17 cellular contexts compared by ENCODE assay signal in genomic region chr17:10743316-10744009, GRCh38. TPM values are rescaled to one million over a fixed set of nuclear protein-coding genes. Genes with fewer than 3 reads are reported as not detected.
DNase-seq lines count a peak whose midpoint lies in the region; ATAC-seq and TF ChIP-seq lines count a peak whose summit lies in the region.
"Had no signal": no experiment of that assay in that cellular context is flagged by ENCODE, and none has a peak within 500 bp of the region (broad histone marks: within the 10 kb centered on the region; RNA-seq: fewer than 3 reads in every experiment).

No MANE protein-coding gene starts in this region.

- TF ChIP-seq EP300 in sigmoid colon (IDR thresholded peaks at IDR 0.05) = no peak

- H3K4me1 Mint-ChIP-seq in activated T-helper 17 cell treated with anti-CD3 and anti-CD28 coated beads, Interleukin-2, amount 50 U/mL, for 72 hours = peaks cover 6% of the 10 kb centered on the region
- H3K4me1 Mint-ChIP-seq: stimulated activated memory B cell treated with anti-CD40 and anti-IgM and Interleukin-4, amounts not matched to agents 10 μg/mL and 1 μg/mL and 100 μg/mL, for 72 hours had no signal

- TF ChIP-seq POLR2A in sigmoid colon (IDR thresholded peaks at IDR 0.05) = no peak

- DNase-seq in GM04504 (ENCODE audit: low read depth) = peak; percentile 55
- peak; percentile 34 to 56 for DNase-seq in cardiac fibroblast (ENCODE audit: low read depth in 2 of 2)
- DNase-seq in hepatic stellate cell (ENCODE audit: low spot score) = peak; percentile 24
- peak; percentile 49 for DNase-seq in sigmoid colon
- no peak for DNase-seq in central memory CD4-positive, alpha-beta T cell
- DNase-seq: activated CD4-positive, CD25-positive, alpha-beta regulatory T cell; activated CD8-positive, alpha-beta memory T cell treated with anti-CD3 and anti-CD28 coated beads, Interleukin-2, amount 50 U/mL, for 4 hours; activated naive CD8-positive, alpha-beta T cell treated with anti-CD3 and anti-CD28 coated beads, Interleukin-2, amount 10 ng/mL, durations not matched to agents 7 days and 5 days; EL; hippocampal formation; ovary; stimulated activated CD4-positive, alpha-beta T cell treated with anti-CD3 and anti-CD28 coated beads, Interleukin-2, amount 100 ng/mL, for 48 hours had no signal

- no peaks in the 10 kb centered on the region for H3K4me1 ChIP-seq in sigmoid colon

- 47 to 68% methylated on average over 8 of the region's 8 CpGs for WGBS in sigmoid colon, 2 donors

- no peaks in the 10 kb centered on the region for H3K9me3 ChIP-seq in sigmoid colon
- H3K9me3 ChIP-seq: ovary had no signal

- intact Hi-C loops in sigmoid colon (cut with DNase I) = loop anchor here (10.0 kb wide), 1 partner anchor 561 kb away; no protein-coding TSS in a partner anchor

- ATAC-seq in GM21786 (IDR thresholded peaks at IDR 0.05; ENCODE audit: unreplicated experiment) (no peak), HG02938 (IDR thresholded peaks at IDR 0.05; ENCODE audit: unreplicated experiment) (no peak)
- no peak for ATAC-seq in activated T-helper 17 cell treated with anti-CD3 and anti-CD28 coated beads, Interleukin-2, amount 50 U/mL, for 72 hours (replicated peaks)
- ATAC-seq: stimulated activated memory B cell treated with anti-CD40 and anti-IgM and Interleukin-4, amounts not matched to agents 10 μg/mL and 1 μg/mL and 100 μg/mL, for 72 hours had no signal

- peaks cover 5% of the 10 kb centered on the region for H3K27me3 Mint-ChIP-seq in activated T-helper 17 cell treated with anti-CD3 and anti-CD28 coated beads, Interleukin-2, amount 50 U/mL, for 72 hours
- H3K27me3 Mint-ChIP-seq: activated naive CD8-positive, alpha-beta T cell treated with anti-CD3 and anti-CD28 coated beads, Interleukin-2, amount 10 ng/mL, durations not matched to agents 7 days and 5 days had no signal

- TF ChIP-seq CTCF in cardiac fibroblast (IDR thresholded peaks at IDR 0.05; ENCODE audit: low read depth, low read length) = no peak
- TF ChIP-seq CTCF in sigmoid colon (IDR thresholded peaks at IDR 0.05) = no peak

- peak overlapping the region in 3 of 4 donors; percentile 12 to 55 (median 37) for H3K27ac ChIP-seq in sigmoid colon
- H3K27ac ChIP-seq: C4-2B, ovary had no signal

- H3K27me3 ChIP-seq in sigmoid colon = no peaks in the 10 kb centered on the region
- H3K27me3 ChIP-seq: ovary had no signal

- no peaks in the 10 kb centered on the region for H3K9me3 Mint-ChIP-seq in activated T-helper 17 cell treated with anti-CD3 and anti-CD28 coated beads, Interleukin-2, amount 50 U/mL, for 72 hours
- H3K9me3 Mint-ChIP-seq: activated naive CD8-positive, alpha-beta T cell treated with anti-CD3 and anti-CD28 coated beads, Interleukin-2, amount 10 ng/mL, durations not matched to agents 7 days and 5 days; stimulated activated memory B cell treated with anti-CD40 and anti-IgM and Interleukin-4, amounts not matched to agents 10 μg/mL and 1 μg/mL and 100 μg/mL, for 72 hours had no signal

- no peaks in the 10 kb centered on the region for H3K36me3 ChIP-seq in sigmoid colon
- H3K36me3 ChIP-seq: ovary had no signal

- no peak overlapping the region for H3K4me3 ChIP-seq in cardiac fibroblast (replicated peaks in 1 of 2; ENCODE audit: low read depth in 2 of 2, low read length in 2 of 2)
- no peak overlapping the region for H3K4me3 ChIP-seq in sigmoid colon
- H3K4me3 ChIP-seq: ovary had no signal

- no peak overlapping the region for H3K27ac Mint-ChIP-seq in activated T-helper 17 cell treated with anti-CD3 and anti-CD28 coated beads, Interleukin-2, amount 50 U/mL, for 72 hours
- H3K27ac Mint-ChIP-seq: activated naive CD8-positive, alpha-beta T cell treated with anti-CD3 and anti-CD28 coated beads, Interleukin-2, amount 10 ng/mL, durations not matched to agents 7 days and 5 days; stimulated activated memory B cell treated with anti-CD40 and anti-IgM and Interleukin-4, amounts not matched to agents 10 μg/mL and 1 μg/mL and 100 μg/mL, for 72 hours had no signal

- no peak overlapping the region for H3K4me3 Mint-ChIP-seq in activated T-helper 17 cell treated with anti-CD3 and anti-CD28 coated beads, Interleukin-2, amount 50 U/mL, for 72 hours
- H3K4me3 Mint-ChIP-seq: activated naive CD8-positive, alpha-beta T cell treated with anti-CD3 and anti-CD28 coated beads, Interleukin-2, amount 10 ng/mL, durations not matched to agents 7 days and 5 days; stimulated activated memory B cell treated with anti-CD40 and anti-IgM and Interleukin-4, amounts not matched to agents 10 μg/mL and 1 μg/mL and 100 μg/mL, for 72 hours had no signal

- no peaks in the 10 kb centered on the region for H3K36me3 Mint-ChIP-seq in activated T-helper 17 cell treated with anti-CD3 and anti-CD28 coated beads, Interleukin-2, amount 50 U/mL, for 72 hours (ENCODE audit: low read depth)
- H3K36me3 Mint-ChIP-seq: activated naive CD8-positive, alpha-beta T cell treated with anti-CD3 and anti-CD28 coated beads, Interleukin-2, amount 10 ng/mL, durations not matched to agents 7 days and 5 days; stimulated activated memory B cell treated with anti-CD40 and anti-IgM and Interleukin-4, amounts not matched to agents 10 μg/mL and 1 μg/mL and 100 μg/mL, for 72 hours had no signal

RNA-seq across cellular contexts. Expression of gene TMEM220, which starts 13.6 kb away (rescaled TPM):
- total RNA-seq in sigmoid colon = 10 to 100 TPM in 2 of 4 donors, 1 to 10 TPM in 2; 9.1 to 16.8 (median 12.2) TPM
- 10 to 100 TPM in 2 of 3 donors, 1 to 10 TPM in 1; 8.3 to 22.7 (median 13.2) TPM for polyA plus RNA-seq in sigmoid colon
- under 1 TPM; 0.40 to 0.41 TPM for total RNA-seq in activated T-helper 17 cell treated with anti-CD3 and anti-CD28 coated beads, Interleukin-2, amount 50 U/mL, for 72 hours

RNA-seq across cellular contexts. Expression of gene ADPRM, which starts 46.1 kb away (rescaled TPM):
- total RNA-seq in sigmoid colon = 10 to 100 TPM in 3 of 4 donors, 1 to 10 TPM in 1; 7.6 to 16.6 (median 15.3) TPM
- 10 to 100 TPM in 2 of 3 donors, 1 to 10 TPM in 1; 7.4 to 11.4 (median 10.7) TPM for polyA plus RNA-seq in sigmoid colon
- 10 to 100 TPM; 10.9 to 11.4 TPM for total RNA-seq in activated T-helper 17 cell treated with anti-CD3 and anti-CD28 coated beads, Interleukin-2, amount 50 U/mL, for 72 hours

RNA-seq across cellular contexts. Expression of gene SCO1, which starts 46.1 kb away (rescaled TPM):
- 10 to 100 TPM; 12.2 to 22.1 (median 17.9) TPM for total RNA-seq in sigmoid colon
- 10 to 100 TPM; 24.0 to 37.5 (median 26.7) TPM for polyA plus RNA-seq in sigmoid colon
- 10 to 100 TPM; 18.3 to 38.6 TPM for total RNA-seq in activated T-helper 17 cell treated with anti-CD3 and anti-CD28 coated beads, Interleukin-2, amount 50 U/mL, for 72 hours

Comparison
In these comparisons a context has a peak if more than half of its experiments do, and no peak if none do; other contexts are left out.
1. RNA of gene TMEM220, which starts 13.6 kb away (total RNA-seq): 9.1 to 16.8 TPM in sigmoid colon; 0.40 to 0.41 TPM in activated T-helper 17 cell treated with anti-CD3 and anti-CD28 coated beads, Interleukin-2, amount 50 U/mL, for 72 hours; every median in the first group is over 4 times any median in the second.